In the genomic region with DNA sequence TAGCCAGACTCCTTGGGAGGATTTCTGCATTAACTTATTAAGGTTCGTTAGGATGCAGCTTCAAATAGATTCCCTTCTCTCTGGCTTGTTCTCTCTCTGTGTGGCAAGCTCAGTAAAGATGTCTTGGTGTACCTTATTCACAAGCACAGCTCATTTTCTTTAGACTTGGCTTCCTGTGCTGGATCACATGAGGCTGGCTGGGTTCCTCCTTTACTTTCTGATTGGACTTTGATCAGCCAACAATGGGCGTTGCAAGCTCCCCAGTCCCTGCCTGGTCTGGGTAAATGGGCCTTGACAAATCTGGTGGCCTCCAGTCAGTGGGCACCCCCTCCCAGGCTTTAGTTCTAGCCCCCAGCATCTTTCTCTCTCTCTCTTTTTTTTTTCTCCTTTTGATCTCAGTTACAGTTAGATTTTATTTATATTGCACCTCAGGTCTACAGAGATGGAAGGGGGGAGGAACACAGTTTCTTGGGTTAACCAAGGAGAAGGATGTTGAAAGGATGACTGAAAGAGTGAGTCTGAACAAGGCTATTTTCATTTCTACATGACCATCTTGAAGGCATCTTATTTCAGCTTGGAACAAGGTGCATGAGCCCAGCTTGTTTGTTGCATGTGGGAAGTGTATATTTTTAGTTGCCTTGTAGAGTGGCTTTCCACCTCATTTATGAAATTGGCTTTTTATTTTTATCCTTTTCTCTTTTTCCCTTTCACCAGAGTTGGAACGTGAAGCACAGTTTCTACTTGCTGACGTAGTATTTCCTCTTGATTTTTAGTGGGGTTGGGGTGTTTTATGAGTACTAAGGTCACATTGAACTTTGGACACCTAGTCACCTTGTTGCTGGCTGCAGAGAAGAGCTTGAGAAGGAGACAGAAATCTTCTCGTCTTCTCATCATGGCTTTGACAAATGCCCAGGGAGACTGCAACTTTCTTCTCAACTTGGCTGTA, we compare ENCODE assay signal across 10 cellular contexts.
DNase-seq lines count a peak whose midpoint lies in the region; TF ChIP-seq lines count a peak whose summit lies in the region.
"Had no signal": no experiment of that assay in that cellular context is flagged by ENCODE, and none has a peak within 500 bp of the region (broad histone marks: within the 10 kb centered on the region; RNA-seq: fewer than 3 reads in every experiment).

No MANE protein-coding gene starts in this region.

- TF ChIP-seq EP300 in esophagus muscularis mucosa (IDR thresholded peaks at IDR 0.05) = no peak
- TF ChIP-seq EP300 in transverse colon (IDR thresholded peaks at IDR 0.05; ENCODE audit: low read depth) = no peak

- 59% methylated on average over 5 of the region's 5 CpGs for WGBS in esophagus muscularis mucosa
- WGBS in transverse colon (ENCODE audit: low coverage in 1 of 2), 2 donors = 26 to 44% methylated on average over 5 of the region's 5 CpGs

- H3K27ac ChIP-seq in esophagus muscularis mucosa (replicated peaks in 1 of 4) = peak overlapping the region; percentile 72 to 81 (median 80)
- peak overlapping the region; percentile 63 to 76 (median 66) for H3K27ac ChIP-seq in transverse colon

- peak; percentile 34 for DNase-seq in NCI-H69 (lab: John Stamatoyannopoulos, UW)
- DNase-seq in esophagus muscularis mucosa (ENCODE audit: extremely low spot score) = no peak
- DNase-seq in transverse colon = peak; percentile 66
- DNase-seq in T1000 (lab: John Stamatoyannopoulos, UW) = no peak
- no peak for DNase-seq in T-helper 9 cell
- DNase-seq in activated naive CD4-positive, alpha-beta T cell treated with anti-CD3 and anti-CD28 coated beads, Interleukin-2, amount 50 U/mL, for 16 hours = no peak
- DNase-seq: activated naive CD8-positive, alpha-beta T cell treated with anti-CD3 and anti-CD28 coated beads for 36 hours; effector CD8-positive, alpha-beta T cell; naive thymus-derived CD8-positive, alpha-beta T cell had no signal

- intact Hi-C loops in esophagus muscularis mucosa (cut with DNase I) (loop anchor here (5.0 kb wide), 1 partner anchor 136 kb away; no protein-coding TSS in a partner anchor), transverse colon (cut with DNase I; ENCODE audit: low total_unique reads) (no loop called here)

- H3K9ac ChIP-seq in mucosa of stomach (ENCODE audit: low read length) = peak overlapping the region; percentile 17

- no peak for TF ChIP-seq CTCF in esophagus muscularis mucosa (IDR thresholded peaks at IDR 0.05)
- TF ChIP-seq CTCF in transverse colon (IDR thresholded peaks at IDR 0.05) = no peak

- no peaks in the 10 kb centered on the region for H3K36me3 ChIP-seq in esophagus muscularis mucosa
- H3K36me3 ChIP-seq in mucosa of stomach (ENCODE audit: control insufficient read depth, insufficient read depth, low read length) = no peaks in the 10 kb centered on the region
- no peaks in the 10 kb centered on the region for H3K36me3 ChIP-seq in transverse colon

- in situ Hi-C loops in transverse colon (cut with MboI; ENCODE audit: low pct_ligation_motif_present in 1 of 4, low pct_unique_long_range_greater_than_20kb in 1 of 4, low sequenced_read_pairs in 3 of 4) = loop anchor here in 1 of 4 donors (25.0 kb wide), 1 partner anchor 151 kb away; no protein-coding TSS in a partner anchor

- H3K4me1 ChIP-seq in esophagus muscularis mucosa (peaks cover 77 to 99% (median 97%) of the 10 kb centered on the region in 4 donors), mucosa of stomach (ENCODE audit: control insufficient read depth, insufficient read depth, low read length) (peaks cover 83% of the 10 kb centered on the region), transverse colon (peaks cover 14 to 61% (median 31%) of the 10 kb centered on the region in 4 donors)

- TF ChIP-seq POLR2A in esophagus muscularis mucosa (IDR thresholded peaks at IDR 0.05; ENCODE audit: low read depth) = no peak
- no peak for TF ChIP-seq POLR2A in transverse colon (IDR thresholded peaks at IDR 0.05)

- H3K4me3 ChIP-seq in esophagus muscularis mucosa = no peak overlapping the region
- H3K4me3 ChIP-seq in mucosa of stomach (ENCODE audit: low read length) = no peak overlapping the region
- no peak overlapping the region for H3K4me3 ChIP-seq in transverse colon

- no peaks in the 10 kb centered on the region for H3K9me3 ChIP-seq in esophagus muscularis mucosa
- H3K9me3 ChIP-seq in mucosa of stomach (ENCODE audit: control insufficient read depth, low read length) = no peaks in the 10 kb centered on the region
- H3K9me3 ChIP-seq in transverse colon = no peaks in the 10 kb centered on the region

- no peaks in the 10 kb centered on the region for H3K27me3 ChIP-seq in esophagus muscularis mucosa
- H3K27me3 ChIP-seq in mucosa of stomach (ENCODE audit: control insufficient read depth, insufficient read depth, low read length) = no peaks in the 10 kb centered on the region
- no peaks in the 10 kb centered on the region for H3K27me3 ChIP-seq in transverse colon

Comparison
In these comparisons a context has a peak if more than half of its experiments do, and no peak if none do; other contexts are left out.
1. DNase-seq: peak in NCI-H69 (single experiment) and transverse colon (single experiment); none in esophagus muscularis mucosa (single experiment), T1000 (single experiment), T-helper 9 cell (single experiment) and activated naive CD4-positive, alpha-beta T cell treated with anti-CD3 and anti-CD28 coated beads, Interleukin-2, amount 50 U/mL, for 16 hours (single experiment).